In the genomic region with DNA sequence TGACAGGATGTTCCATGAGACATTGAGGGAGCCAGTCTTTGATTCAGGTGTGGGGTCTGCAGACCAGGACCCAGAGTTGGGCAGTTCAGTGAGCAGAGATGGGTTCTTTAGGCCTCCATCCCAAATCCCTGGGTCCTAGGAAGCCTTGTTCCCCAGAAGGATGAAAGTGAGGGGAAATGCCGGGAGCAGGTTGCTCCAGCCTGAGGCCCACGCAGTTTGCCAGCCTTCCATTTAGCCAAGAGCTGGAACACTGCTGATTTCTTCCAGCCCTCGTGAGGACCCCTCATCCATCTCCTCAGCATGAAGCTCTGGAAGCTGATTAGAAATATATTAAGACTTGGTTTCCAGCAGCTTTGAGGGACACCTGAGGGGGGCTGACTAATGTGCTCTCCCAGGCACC, we compare ENCODE assay signal across 14 cellular contexts. TPM values are rescaled to one million over a fixed set of nuclear protein-coding genes. Genes with fewer than 3 reads are reported as not detected.
DNase-seq lines count a peak whose midpoint lies in the region; ATAC-seq and TF ChIP-seq lines count a peak whose summit lies in the region.
"Had no signal": no experiment of that assay in that cellular context is flagged by ENCODE, and none has a peak within 500 bp of the region (broad histone marks: within the 10 kb centered on the region; RNA-seq: fewer than 3 reads in every experiment).

No MANE protein-coding gene starts in this region.

- DNase-seq in activated CD8-positive, alpha-beta memory T cell treated with anti-CD3 and anti-CD28 coated beads, Interleukin-2, amount 50 U/mL, for 48 hours = peak; percentile 18
- no peak for DNase-seq in activated CD8-positive, alpha-beta memory T cell treated with anti-CD3 and anti-CD28 coated beads, Interleukin-2, amount 50 U/mL, for 4 hours
- DNase-seq in islet precursor cell = peak; percentile 21
- DNase-seq in substantia nigra (lab: John Stamatoyannopoulos, UW) = no peak
- no peak for DNase-seq in progenitor cell of endocrine pancreas (ENCODE audit: low spot score, unreplicated experiment)
- DNase-seq: BE2C; CD4-positive, alpha-beta T cell; HFFc6; IMR-90; NCI-H2227 treated with DMSO at 0.1 percent for 48 hours; NCI-H510A treated with DMSO at 0.1 percent for 48 hours; PC-9 had no signal

- ATAC-seq in GM18502 (IDR thresholded peaks at IDR 0.05; ENCODE audit: poor library complexity, unreplicated experiment) = no peak
- ATAC-seq in HG03469 (IDR thresholded peaks at IDR 0.05; ENCODE audit: unreplicated experiment) = no peak

- peak overlapping the region; percentile 12 for H3K27ac ChIP-seq in substantia nigra (ENCODE audit: low read depth, low read length, poor library complexity, severe bottlenecking)
- H3K27ac ChIP-seq: PC-9 had no signal

- H3K27ac Mint-ChIP-seq in progenitor cell of endocrine pancreas = no peak overlapping the region
- H3K27ac Mint-ChIP-seq: CD4-positive, alpha-beta T cell had no signal

- no peaks in the 10 kb centered on the region for H3K9me3 Mint-ChIP-seq in progenitor cell of endocrine pancreas (ENCODE audit: low read depth)
- H3K9me3 Mint-ChIP-seq: CD4-positive, alpha-beta T cell; HFFc6 had no signal

- no peak overlapping the region for H3K4me3 Mint-ChIP-seq in progenitor cell of endocrine pancreas (ENCODE audit: low read depth)
- H3K4me3 Mint-ChIP-seq: CD4-positive, alpha-beta T cell; HFFc6 had no signal

- H3K27me3 Mint-ChIP-seq in progenitor cell of endocrine pancreas = no peaks in the 10 kb centered on the region

- H3K4me1 Mint-ChIP-seq in progenitor cell of endocrine pancreas (ENCODE audit: low read depth) = no peaks in the 10 kb centered on the region

- H3K36me3 Mint-ChIP-seq in progenitor cell of endocrine pancreas (ENCODE audit: insufficient read depth) = peaks cover 3% of the 10 kb centered on the region

- TF ChIP-seq CTCF in progenitor cell of endocrine pancreas (IDR thresholded peaks at IDR 0.05; ENCODE audit: unreplicated experiment) = no peak

RNA-seq across cellular contexts. Expression of a gene that starts 12.1 kb away (rescaled TPM):
- 49.6 and 58.3 TPM in 2 replicates for total RNA-seq in progenitor cell of endocrine pancreas
- total RNA-seq: PC-9 had no signal

Comparison
In these comparisons a context has a peak if more than half of its experiments do, and no peak if none do; other contexts are left out.
1. DNase-seq: peak in activated CD8-positive, alpha-beta memory T cell treated with anti-CD3 and anti-CD28 coated beads, Interleukin-2, amount 50 U/mL, for 48 hours (single experiment) and islet precursor cell (single experiment); none in activated CD8-positive, alpha-beta memory T cell treated with anti-CD3 and anti-CD28 coated beads, Interleukin-2, amount 50 U/mL, for 4 hours (single experiment), substantia nigra (0 of 49) and progenitor cell of endocrine pancreas (single experiment).